9 cellular contexts compared by ENCODE assay signal in genomic region chr6:110341671-110342304, GRCh38. TPM values are rescaled to one million over a fixed set of nuclear protein-coding genes. Genes with fewer than 3 reads are reported as not detected.
DNase-seq lines count a peak whose midpoint lies in the region; ATAC-seq, FAIRE-seq and TF ChIP-seq lines count a peak whose summit lies in the region.
"Had no signal": no experiment of that assay in that cellular context is flagged by ENCODE, and none has a peak within 500 bp of the region (broad histone marks: within the 10 kb centered on the region; RNA-seq: fewer than 3 reads in every experiment).

No MANE protein-coding gene starts in this region.

- CTCF ChIA-PET in AG04449 (lab: Yijun Ruan, JAX): interaction anchor here (1.0 kb wide), 1 partner anchor 12 kb away, joined by 3 read pairs; no protein-coding TSS in a partner anchor
- CTCF ChIA-PET in activated CD4-positive, alpha-beta T cell treated with anti-CD3 and anti-CD28 coated beads, Interleukin-2, amount 10 ng/mL, durations not matched to agents 7 days and 5 days (lab: Charles Lee): interaction anchor here (1.4 kb wide), 1 partner anchor 50 kb away, joined by 3 read pairs; no protein-coding TSS in a partner anchor

- H3K27ac Mint-ChIP-seq in activated CD4-positive, alpha-beta T cell treated with anti-CD3 and anti-CD28 coated beads, Interleukin-2, amount 10 ng/mL, durations not matched to agents 7 days and 5 days: no peak overlapping the region

- intact Hi-C loops in posterior cingulate gyrus (cut with DNase I): no loop called here

- ATAC-seq in GM19467 (IDR thresholded peaks at IDR 0.05; ENCODE audit: unreplicated experiment) (no peak), GM18520 (IDR thresholded peaks at IDR 0.05; ENCODE audit: unreplicated experiment) (no peak)

- no peak overlapping the region for H3K4me3 Mint-ChIP-seq in activated CD4-positive, alpha-beta T cell treated with anti-CD3 and anti-CD28 coated beads, Interleukin-2, amount 10 ng/mL, durations not matched to agents 7 days and 5 days

- DNase-seq in AG04449 (ENCODE audit: low read depth, low spot score): no peak
- DNase-seq in H4 (ENCODE audit: low spot score): peak; percentile 10
- DNase-seq in islet precursor cell: peak; percentile 89
- no peak for DNase-seq in activated CD4-positive, alpha-beta T cell treated with anti-CD3 and anti-CD28 coated beads, Interleukin-2, amount 10 ng/mL, durations not matched to agents 7 days and 5 days
- DNase-seq in posterior cingulate gyrus: no peak
- DNase-seq: activated CD4-positive, alpha-beta T cell treated with anti-CD3 and anti-CD28 coated beads, Interleukin-2, amount 50 U/mL, for 4 hours had no signal

- TF ChIP-seq CTCF in AG04449 (IDR thresholded peaks at IDR 0.05; ENCODE audit: insufficient read depth, low read length, missing control alignments): peak; percentile 52

- H3K4me1 Mint-ChIP-seq in activated CD4-positive, alpha-beta T cell treated with anti-CD3 and anti-CD28 coated beads, Interleukin-2, amount 10 ng/mL, durations not matched to agents 7 days and 5 days: no peaks in the 10 kb centered on the region

- FAIRE-seq in TTC549 (lab: Jason Lieb, UNC): peak; percentile 29

- no peak overlapping the region for H3K4me3 ChIP-seq in AG04449 (ENCODE audit: low read depth, low read length)

- H3K27me3 Mint-ChIP-seq in activated CD4-positive, alpha-beta T cell treated with anti-CD3 and anti-CD28 coated beads, Interleukin-2, amount 10 ng/mL, durations not matched to agents 7 days and 5 days: peaks cover 15% of the 10 kb centered on the region

- POLR2A ChIA-PET in AG04449 (lab: Yijun Ruan, JAX): interaction anchor here (0.6 kb wide), 1 partner anchor 863 kb away, joined by 4 read pairs; no protein-coding TSS in a partner anchor
- POLR2A ChIA-PET in activated CD4-positive, alpha-beta T cell treated with anti-CD3 and anti-CD28 coated beads, Interleukin-2, amount 10 ng/mL, durations not matched to agents 7 days and 5 days (lab: Charles Lee): no interaction called here

- H3K9me3 Mint-ChIP-seq in activated CD4-positive, alpha-beta T cell treated with anti-CD3 and anti-CD28 coated beads, Interleukin-2, amount 10 ng/mL, durations not matched to agents 7 days and 5 days: no peaks in the 10 kb centered on the region

- no peaks in the 10 kb centered on the region for H3K36me3 Mint-ChIP-seq in activated CD4-positive, alpha-beta T cell treated with anti-CD3 and anti-CD28 coated beads, Interleukin-2, amount 10 ng/mL, durations not matched to agents 7 days and 5 days (ENCODE audit: low read depth)

RNA-seq across cellular contexts. Expression of gene METTL24, which starts 16.4 kb away (rescaled TPM):
- total RNA-seq in H4 (2014; rRNA removed; shearing (Covaris generic)): 0.25 TPM in 1 of 2 replicates, not detected in the other
- total RNA-seq in activated CD4-positive, alpha-beta T cell treated with anti-CD3 and anti-CD28 coated beads, Interleukin-2, amount 10 ng/mL, durations not matched to agents 7 days and 5 days: not detected

Comparison
In these comparisons a context has a peak if more than half of its experiments do, and no peak if none do; other contexts are left out.
1. DNase-seq: peak in H4 (single experiment) and islet precursor cell (single experiment); none in AG04449 (single experiment), activated CD4-positive, alpha-beta T cell treated with anti-CD3 and anti-CD28 coated beads, Interleukin-2, amount 10 ng/mL, durations not matched to agents 7 days and 5 days (single experiment) and posterior cingulate gyrus (0 of 10).